Comparison of ENCODE assay signal across 8 cellular contexts in the genomic region with DNA sequence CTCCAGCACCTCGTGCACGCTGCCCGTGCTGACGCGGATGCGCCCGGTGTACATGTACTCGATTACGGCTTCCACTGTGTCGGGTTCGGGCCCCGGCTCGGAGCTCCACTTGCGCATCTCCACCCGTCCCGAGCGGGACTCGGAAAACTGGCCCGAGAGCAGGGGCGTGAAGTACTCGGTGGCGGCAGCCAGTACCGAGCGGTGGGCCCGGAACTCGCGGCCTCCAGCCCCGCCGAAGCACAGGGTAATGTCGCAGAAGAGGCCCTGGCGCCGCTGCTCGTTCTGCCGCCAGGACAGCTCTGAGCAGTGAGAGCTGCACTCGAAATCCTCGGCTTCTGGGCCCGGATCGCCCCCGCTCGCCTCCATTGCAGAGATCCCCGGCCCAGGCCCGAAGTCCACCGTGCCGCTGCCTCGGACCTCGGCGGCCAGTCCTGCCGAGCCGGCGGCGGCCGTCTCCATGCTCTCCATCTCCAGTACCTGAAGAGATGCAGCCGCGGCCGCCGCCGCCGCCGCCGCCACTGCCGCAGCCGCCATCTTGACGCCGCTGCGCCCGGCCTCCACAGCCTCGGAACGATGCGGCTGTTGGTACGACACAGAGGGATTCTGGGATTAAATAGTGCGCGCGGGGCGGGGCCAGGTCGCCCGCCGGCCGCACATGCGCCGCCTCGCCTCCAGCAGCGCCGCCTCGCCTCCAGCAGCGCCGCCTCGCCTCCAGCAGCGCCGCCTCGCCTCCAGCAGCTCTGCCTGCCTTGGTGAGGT. TPM values are rescaled to one million over a fixed set of nuclear protein-coding genes. Genes with fewer than 3 reads are reported as not detected.
DNase-seq lines count a peak whose midpoint lies in the region; ATAC-seq and TF ChIP-seq lines count a peak whose summit lies in the region.

A gene with protein sequence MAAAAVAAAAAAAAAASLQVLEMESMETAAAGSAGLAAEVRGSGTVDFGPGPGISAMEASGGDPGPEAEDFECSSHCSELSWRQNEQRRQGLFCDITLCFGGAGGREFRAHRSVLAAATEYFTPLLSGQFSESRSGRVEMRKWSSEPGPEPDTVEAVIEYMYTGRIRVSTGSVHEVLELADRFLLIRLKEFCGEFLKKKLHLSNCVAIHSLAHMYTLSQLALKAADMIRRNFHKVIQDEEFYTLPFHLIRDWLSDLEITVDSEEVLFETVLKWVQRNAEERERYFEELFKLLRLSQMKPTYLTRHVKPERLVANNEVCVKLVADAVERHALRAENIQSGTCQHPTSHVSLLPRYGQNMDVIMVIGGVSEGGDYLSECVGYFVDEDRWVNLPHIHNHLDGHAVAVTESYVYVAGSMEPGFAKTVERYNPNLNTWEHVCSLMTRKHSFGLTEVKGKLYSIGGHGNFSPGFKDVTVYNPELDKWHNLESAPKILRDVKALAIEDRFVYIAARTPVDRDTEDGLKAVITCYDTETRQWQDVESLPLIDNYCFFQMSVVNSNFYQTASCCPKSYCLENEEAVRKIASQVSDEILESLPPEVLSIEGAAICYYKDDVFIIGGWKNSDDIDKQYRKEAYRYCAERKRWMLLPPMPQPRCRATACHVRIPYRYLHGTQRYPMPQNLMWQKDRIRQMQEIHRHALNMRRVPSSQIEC (minus strand): TSS at position 587 of the 759 bp plus-strand sequence. CDS start 53 bp downstream, at position 534.

- peaks cover 8 to 21% (median 18%) of the 10 kb centered on the region in 3 donors for H3K4me1 Mint-ChIP-seq in naive B cell
- H3K4me1 Mint-ChIP-seq in stimulated activated memory B cell treated with anti-CD40 and anti-IgM and Interleukin-4, amounts not matched to agents 10 μg/mL and 1 μg/mL and 100 μg/mL, for 72 hours, result peaks cover 24% of the 10 kb centered on the region

- peaks cover 0 to 22% (median 9%) of the 10 kb centered on the region in 4 donors for H3K4me1 ChIP-seq in Peyer's patch

- H3K27me3 Mint-ChIP-seq in naive B cell, result no peaks in the 10 kb centered on the region
- no peaks in the 10 kb centered on the region for H3K27me3 Mint-ChIP-seq in stimulated activated memory B cell treated with anti-CD40 and anti-IgM and Interleukin-4, amounts not matched to agents 10 μg/mL and 1 μg/mL and 100 μg/mL, for 72 hours

- peak within 1 kb of the TSS in 4 of 6 donors; percentile 91 to 94 (median 92) for H3K27ac Mint-ChIP-seq in naive B cell
- H3K27ac Mint-ChIP-seq in stimulated activated memory B cell treated with anti-CD40 and anti-IgM and Interleukin-4, amounts not matched to agents 10 μg/mL and 1 μg/mL and 100 μg/mL, for 72 hours, result no peak within 1 kb of the TSS

- peak; percentile 90 to 94 for TF ChIP-seq POLR2A in Peyer's patch (IDR thresholded peaks at IDR 0.05)

- H3K4me3 ChIP-seq in Peyer's patch, result peak within 1 kb of the TSS; percentile 88 to 98 (median 96)

- H3K27ac ChIP-seq in Peyer's patch, result peak within 1 kb of the TSS; percentile 91 to 96 (median 94)

- no peaks in the 10 kb centered on the region for H3K9me3 Mint-ChIP-seq in naive B cell
- H3K9me3 Mint-ChIP-seq in stimulated activated memory B cell treated with anti-CD40 and anti-IgM and Interleukin-4, amounts not matched to agents 10 μg/mL and 1 μg/mL and 100 μg/mL, for 72 hours, result no peaks in the 10 kb centered on the region

- H3K27me3 ChIP-seq in Peyer's patch, result no peaks in the 10 kb centered on the region

- ATAC-seq in GM21717 (IDR thresholded peaks at IDR 0.05; ENCODE audit: unreplicated experiment), result peak; percentile 77
- ATAC-seq in naive B cell (ENCODE audit: low read depth in 2 of 2), result peak; percentile 91 to 94
- ATAC-seq in stimulated activated memory B cell treated with anti-CD40 and anti-IgM and Interleukin-4, amounts not matched to agents 10 μg/mL and 1 μg/mL and 100 μg/mL, for 72 hours, result peak; percentile 98

- peaks cover 0 to 25% (median 0%) of the 10 kb centered on the region in 3 donors for H3K36me3 ChIP-seq in Peyer's patch

- H3K9me3 ChIP-seq in Peyer's patch, result no peaks in the 10 kb centered on the region

- peak in 2 of 6 experiments; percentile 7 to 35 for TF ChIP-seq CTCF in Peyer's patch (IDR thresholded peaks at IDR 0.05)

- DNase-seq in DMS53 (lab: John Stamatoyannopoulos, UW) (peak; percentile 93), KG1 (lab: John Stamatoyannopoulos, UW) (peak; percentile 71), Peyer's patch (peak; percentile 87 to 96 (median 92)), fibroblast of gingiva (ENCODE audit: low read depth) (peak; percentile 86), naive B cell (peak; percentile 87)
- DNase-seq in activated T-cell treated with anti-CD3 and anti-CD28 coated beads, Interleukin-2, amount 50 U/mL, for 48 hours, result peak; percentile 87 to 93

- H3K4me3 Mint-ChIP-seq in naive B cell, result peak within 1 kb of the TSS in 3 of 8 donors; percentile 41 to 93 (median 50)
- H3K4me3 Mint-ChIP-seq in stimulated activated memory B cell treated with anti-CD40 and anti-IgM and Interleukin-4, amounts not matched to agents 10 μg/mL and 1 μg/mL and 100 μg/mL, for 72 hours, result no peak within 1 kb of the TSS

- peaks cover 0 to 7% of the 10 kb centered on the region in 2 donors for H3K36me3 Mint-ChIP-seq in naive B cell
- H3K36me3 Mint-ChIP-seq in stimulated activated memory B cell treated with anti-CD40 and anti-IgM and Interleukin-4, amounts not matched to agents 10 μg/mL and 1 μg/mL and 100 μg/mL, for 72 hours, result peaks cover 14% of the 10 kb centered on the region

RNA-seq across cellular contexts. Expression of the gene that starts here (rescaled TPM):
- 10 to 100 TPM in 1 of 4 donors, 1 to 10 TPM in 3; 7.4 to 10.5 (median 7.7) TPM for total RNA-seq in Peyer's patch
- polyA plus RNA-seq in naive B cell (ENCODE audit: low read depth in 6 of 6), result 1 to 10 TPM; 3.6 to 9.8 (median 6.7) TPM

Comparison
In these comparisons a context has a peak if more than half of its experiments do, and no peak if none do; other contexts are left out.
1. Peak in every context shown above with its lines: DNase-seq, ATAC-seq, H3K4me3 ChIP-seq and H3K27ac ChIP-seq.